In the genomic region with DNA sequence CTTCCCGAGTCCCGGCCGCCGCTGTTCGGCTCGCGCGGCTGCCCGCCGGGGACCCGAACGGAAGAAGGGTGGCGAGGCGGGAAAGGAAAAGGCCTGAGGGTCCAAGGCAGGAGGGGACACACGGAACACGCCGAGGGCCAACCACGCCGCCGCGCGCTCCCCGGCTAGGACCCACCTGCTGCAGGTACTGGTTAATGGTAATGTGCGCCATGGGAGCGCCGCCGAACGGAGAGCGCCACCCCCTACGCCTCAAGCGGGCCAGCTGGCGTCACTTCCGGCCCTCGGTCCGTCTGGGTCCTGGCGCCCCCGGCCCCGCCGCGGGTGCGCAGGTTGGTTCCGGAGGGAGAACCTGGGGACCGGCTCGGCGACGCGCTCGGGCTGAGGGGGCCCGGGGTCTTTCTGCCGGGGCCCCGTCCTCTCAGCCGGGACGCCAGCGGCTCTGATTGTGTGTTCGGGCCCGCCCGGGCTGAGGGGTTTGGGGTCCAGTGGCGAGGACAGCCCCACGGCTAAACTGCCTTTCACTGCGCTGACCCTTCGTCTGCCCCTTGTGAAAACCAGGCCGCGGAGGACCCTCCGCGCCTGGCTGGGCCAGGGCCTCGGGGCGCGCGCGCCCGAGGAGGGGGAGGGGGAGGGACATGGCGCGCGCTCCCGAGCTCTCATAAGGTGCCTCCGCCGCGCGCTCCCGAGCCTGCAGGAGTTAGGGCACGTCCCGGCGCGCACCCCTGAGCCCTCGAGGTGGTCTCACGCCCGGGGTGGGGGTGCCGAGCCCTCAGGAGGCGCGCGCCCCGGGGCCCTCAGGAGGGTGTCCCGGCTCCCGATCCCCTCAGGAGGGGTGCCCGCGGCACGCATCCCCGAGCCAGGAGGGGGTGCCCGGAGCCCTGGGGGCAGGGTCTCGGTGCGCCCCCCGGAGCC, we compare ENCODE assay signal across 8 cellular contexts. TPM values are rescaled to one million over a fixed set of nuclear protein-coding genes. Genes with fewer than 3 reads are reported as not detected.
DNase-seq lines count a peak whose midpoint lies in the region; TF ChIP-seq lines count a peak whose summit lies in the region.

A gene (minus strand): TSS at position 246 of the 912 bp plus-strand sequence. CDS start 35 bp downstream, at position 211.

- H3K4me3 Mint-ChIP-seq in HFFc6 (peak within 1 kb of the TSS; percentile 94), glutamatergic neuron (ENCODE audit: unreplicated experiment) (peak within 1 kb of the TSS; percentile 97)
- peak within 1 kb of the TSS; percentile 96 for H3K4me3 Mint-ChIP-seq in activated naive CD8-positive, alpha-beta T cell

- H3K9me3 Mint-ChIP-seq in HFFc6 (no peaks in the 10 kb centered on the region), glutamatergic neuron (ENCODE audit: unreplicated experiment) (peaks cover 10% of the 10 kb centered on the region)
- no peaks in the 10 kb centered on the region for H3K9me3 Mint-ChIP-seq in activated naive CD8-positive, alpha-beta T cell (ENCODE audit: low read depth)

- H3K27me3 Mint-ChIP-seq in HFFc6 (ENCODE audit: insufficient read depth), result no peaks in the 10 kb centered on the region
- no peaks in the 10 kb centered on the region for H3K27me3 Mint-ChIP-seq in activated naive CD8-positive, alpha-beta T cell
- peaks cover 13% of the 10 kb centered on the region for H3K27me3 Mint-ChIP-seq in glutamatergic neuron (ENCODE audit: unreplicated experiment)

- no peak for TF ChIP-seq EP300 in ovary (IDR thresholded peaks at IDR 0.05)

- H3K4me1 Mint-ChIP-seq in HFFc6 (ENCODE audit: low read depth) (peaks cover 58% of the 10 kb centered on the region), glutamatergic neuron (ENCODE audit: low read depth, unreplicated experiment) (peaks cover 20% of the 10 kb centered on the region)
- H3K4me1 Mint-ChIP-seq in activated naive CD8-positive, alpha-beta T cell (ENCODE audit: low read depth), result peaks cover 59% of the 10 kb centered on the region

- peak within 1 kb of the TSS; percentile 87 for H3K27ac Mint-ChIP-seq in HFFc6
- H3K27ac Mint-ChIP-seq in activated naive CD8-positive, alpha-beta T cell, result peak within 1 kb of the TSS; percentile 93
- peak within 1 kb of the TSS; percentile 92 for H3K27ac Mint-ChIP-seq in glutamatergic neuron (ENCODE audit: unreplicated experiment)

- WGBS in ovary, 3 donors, result 0 to 1% (median 1%) methylated on average over 59 to 102 of the region's 102 CpGs
- under 1% methylated on average over 102 of the region's 102 CpGs for WGBS in thymus

- CTCF ChIA-PET in GM10248 (lab: Yijun Ruan, JAX), result interaction anchor here (1.1 to 1.2 kb wide), 2 partner anchors 10 to 15 kb away, joined by 3 to 4 read pairs; no protein-coding TSS in a partner anchor

- peak within 1 kb of the TSS; percentile 95 for H3K27ac ChIP-seq in ovary
- H3K27ac ChIP-seq in thymus (ENCODE audit: low read depth), result peak within 1 kb of the TSS; percentile 99

- H3K4me3 ChIP-seq in ovary, result peak within 1 kb of the TSS; percentile 70
- peak within 1 kb of the TSS; percentile 95 for H3K4me3 ChIP-seq in thymus (ENCODE audit: low read length)

- intact Hi-C loops in ovary (cut with DNase I), result loop anchor here in 2 of 4 donors (10.0 kb wide), 2 partner anchors 54 to 174 kb away; a partner anchor contains a TSS

- no peaks in the 10 kb centered on the region for H3K27me3 ChIP-seq in ovary
- no peaks in the 10 kb centered on the region for H3K27me3 ChIP-seq in thymus (ENCODE audit: control insufficient read depth, insufficient read depth)

- peaks cover 48% of the 10 kb centered on the region for H3K36me3 Mint-ChIP-seq in HFFc6 (ENCODE audit: low read depth)
- H3K36me3 Mint-ChIP-seq in activated naive CD8-positive, alpha-beta T cell, result peaks cover 12% of the 10 kb centered on the region
- H3K36me3 Mint-ChIP-seq in glutamatergic neuron (ENCODE audit: unreplicated experiment), result no peaks in the 10 kb centered on the region

- DNase-seq in GM10248 (ENCODE audit: extremely low spot score) (peak; percentile 94), HFFc6 (peak; percentile 70), NCI-H1048 (lab: John Stamatoyannopoulos, UW) (peak; percentile 50), SKM-1 treated with dmso at 0.1 percent for 144 hours (lab: John Stamatoyannopoulos, UW; ENCODE audit: unreplicated experiment) (peak; percentile 83), glutamatergic neuron (peak; percentile 90), ovary (peak; percentile 86 to 94 (median 89))

- TF ChIP-seq POLR2A in ovary (IDR thresholded peaks at IDR 0.05), result peak; percentile 87

- H3K36me3 ChIP-seq in ovary, result no peaks in the 10 kb centered on the region
- peaks cover 4% of the 10 kb centered on the region for H3K36me3 ChIP-seq in thymus (ENCODE audit: control insufficient read depth, insufficient read depth)

- no peaks in the 10 kb centered on the region for H3K9me3 ChIP-seq in ovary
- no peaks in the 10 kb centered on the region for H3K9me3 ChIP-seq in thymus (ENCODE audit: control insufficient read depth)

- POLR2A ChIA-PET in GM10248 (lab: Yijun Ruan, JAX), result interaction anchor here (1.0 kb wide), 1 partner anchor 155 kb away, joined by 3 read pairs; no protein-coding TSS in a partner anchor

- TF ChIP-seq CTCF in GM10248 (IDR thresholded peaks at IDR 0.05; ENCODE audit: control extremely low read depth, extremely low read depth, low read depth, missing control alignments) (peak; percentile 13), HFFc6 (IDR thresholded peaks at IDR 0.05) (no peak), glutamatergic neuron (IDR thresholded peaks at IDR 0.05; ENCODE audit: partially characterized antibody, unreplicated experiment) (no peak), ovary (IDR thresholded peaks at IDR 0.05) (no peak)

- H3K4me1 ChIP-seq in ovary (ENCODE audit: insufficient read depth) (peaks cover 12% of the 10 kb centered on the region), thymus (ENCODE audit: control insufficient read depth, insufficient read depth, low read length) (peaks cover 10% of the 10 kb centered on the region)

RNA-seq across cellular contexts. Expression of the gene that starts here (rescaled TPM):
- total RNA-seq in HFFc6 (2021; fragmentation: NEBNext Ultra II Directional; extraction: Animal tissue kit (Norgen Biotek cat#: 25700)), result 10 to 100 TPM; 59.1 to 72.5 (median 68.3) TPM
- total RNA-seq in glutamatergic neuron (ENCODE audit: unreplicated experiment), result 48.4 TPM
- total RNA-seq in ovary, result 10 to 100 TPM; 43.5 to 56.2 (median 53.5) TPM
- 10 to 100 TPM; 46.1 to 55.9 TPM for polyA plus RNA-seq in ovary
- polyA plus RNA-seq in thymus, result 63.3 TPM

Comparison
In these comparisons a context has a peak if more than half of its experiments do, and no peak if none do; other contexts are left out.
1. Peak in every context shown above with its lines: DNase-seq, H3K4me3 ChIP-seq and H3K27ac ChIP-seq.